In the genomic region with DNA sequence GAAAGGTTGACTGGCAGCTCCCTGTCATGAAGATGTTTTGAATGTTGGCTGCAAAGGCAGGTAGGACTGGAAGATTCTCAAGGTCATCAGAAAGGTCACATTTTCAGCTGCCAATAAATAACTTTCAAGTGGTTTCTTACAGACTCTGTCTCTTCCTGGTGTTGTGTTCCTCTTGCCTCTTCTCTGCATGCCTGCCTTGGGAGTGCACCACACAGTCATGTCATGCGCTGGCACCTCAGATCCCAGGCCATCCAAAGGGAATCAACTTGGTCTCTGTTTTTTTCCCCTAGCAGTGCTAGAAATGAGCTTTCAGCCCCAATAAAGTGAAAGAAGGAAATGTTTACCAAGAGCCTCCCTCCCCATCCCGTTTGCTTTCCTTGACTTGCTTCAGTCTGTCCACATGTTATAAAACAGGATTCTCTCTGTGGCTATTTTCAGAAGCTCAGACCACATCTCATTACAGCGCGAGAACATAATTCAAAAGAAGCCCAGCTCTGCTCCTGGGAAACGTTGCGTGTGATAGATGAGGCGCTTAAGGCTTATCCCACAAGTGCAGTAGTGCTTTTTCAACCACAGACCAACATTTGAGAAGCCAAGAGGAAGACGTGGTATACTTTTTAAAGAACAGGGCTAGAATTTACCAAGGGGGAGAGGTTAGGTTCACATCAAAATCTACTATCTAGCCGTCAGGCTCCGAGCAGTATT, we compare ENCODE assay signal across 21 cellular contexts.
DNase-seq lines count a peak whose midpoint lies in the region; ATAC-seq and TF ChIP-seq lines count a peak whose summit lies in the region.
"Had no signal": no experiment of that assay in that cellular context is flagged by ENCODE, and none has a peak within 500 bp of the region (broad histone marks: within the 10 kb centered on the region; RNA-seq: fewer than 3 reads in every experiment).

No MANE protein-coding gene starts in this region.

- no peak overlapping the region for H4K91ac ChIP-seq in mesenchymal stem cell (ENCODE audit: low read length)

- H3K18ac ChIP-seq in mesenchymal stem cell (ENCODE audit: low read depth in 1 of 2, low read length in 2 of 2): no peak overlapping the region

- H2BK15ac ChIP-seq in mesenchymal stem cell (ENCODE audit: low read depth, poor library complexity, severe bottlenecking): no peak overlapping the region

- H2BK120ac ChIP-seq in mesenchymal stem cell (ENCODE audit: low read depth, low read length): no peak overlapping the region

- H2BK5ac ChIP-seq in mesenchymal stem cell (ENCODE audit: low read depth, low read length, poor library complexity, severe bottlenecking): no peak overlapping the region

- H3K9me3 ChIP-seq in cardiac muscle cell (ENCODE audit: low read depth) (no peaks in the 10 kb centered on the region), mesenchymal stem cell (ENCODE audit: control insufficient read depth, low read length) (no peaks in the 10 kb centered on the region)
- H3K9me3 ChIP-seq: heart right ventricle, suprapubic skin had no signal

- H3K4me1 ChIP-seq in cardiac muscle cell (ENCODE audit: low read depth): peaks cover 11% of the 10 kb centered on the region
- no peaks in the 10 kb centered on the region for H3K4me1 ChIP-seq in mesenchymal stem cell (ENCODE audit: control insufficient read depth, insufficient read depth, low read depth, low read length)
- H3K4me1 ChIP-seq: suprapubic skin had no signal

- H4K8ac ChIP-seq in mesenchymal stem cell (ENCODE audit: low read length): no peak overlapping the region

- no peak for TF ChIP-seq CTCF in cardiac muscle cell (IDR thresholded peaks at IDR 0.05; ENCODE audit: low read depth, low read length)

- H3K27ac ChIP-seq in cardiac muscle cell: peak overlapping the region; percentile 69
- no peak overlapping the region for H3K27ac ChIP-seq in mesenchymal stem cell (ENCODE audit: low read length, poor library complexity, severe bottlenecking)
- H3K27ac ChIP-seq: heart right ventricle, suprapubic skin had no signal

- no peak overlapping the region for H3K4me2 ChIP-seq in mesenchymal stem cell (ENCODE audit: low read length, poor library complexity, severe bottlenecking)

- no peaks in the 10 kb centered on the region for H3K79me1 ChIP-seq in mesenchymal stem cell (replicated peaks; ENCODE audit: low read length, poor library complexity, severe bottlenecking)

- WGBS in mesenchymal stem cell: 31% methylated on average over 9 of the region's 10 CpGs

- DNase-seq in cardiac muscle cell (ENCODE audit: low read depth in 1 of 2, low spot score in 1 of 2) (peak in 1 of 2 donors; percentile 25), left cardiac atrium (no peak), RPMI7951 (ENCODE audit: low read depth) (peak; percentile 95), mesenchymal stem cell (peak; percentile 46), stromal cell of bone marrow (ENCODE audit: low read depth) (peak; percentile 24), T-helper 1 cell (no peak)
- DNase-seq in stimulated activated naive CD4-positive, alpha-beta T cell treated with Interleukin-2 at 50 U/mL for 16 hours (lab: John Stamatoyannopoulos, UW): no peak
- DNase-seq: ACHN; activated CD4-positive, alpha-beta T cell treated with anti-CD3 and anti-CD28 coated beads, Interleukin-2, amount 10 ng/mL, durations not matched to agents 7 days and 5 days; activated naive CD4-positive, alpha-beta T cell treated with anti-CD3 and anti-CD28 coated beads, Interleukin-2, amount 50 U/mL, for 16 hours; activated T-cell treated with anti-CD3 and anti-CD28 coated beads, Interleukin-2, amount 50 U/mL, for 24 hours; EL; heart right ventricle; kidney; NCI-H446; nucleus accumbens; right cardiac atrium; SIG-M5; stimulated activated CD4-positive, alpha-beta T cell treated with anti-CD3 and anti-CD28 coated beads, Interleukin-2, amount 100 ng/mL, for 24 hours had no signal

- no peak overlapping the region for H3K23ac ChIP-seq in mesenchymal stem cell (ENCODE audit: low read length in 2 of 2)

- H2AK5ac ChIP-seq in mesenchymal stem cell (ENCODE audit: low read length, severe bottlenecking): no peak overlapping the region

- ATAC-seq in left cardiac atrium (no peak), GM21390 (IDR thresholded peaks at IDR 0.05; ENCODE audit: unreplicated experiment) (no peak)
- ATAC-seq: heart right ventricle, right cardiac atrium had no signal

- intact Hi-C loops in left cardiac atrium (cut with DNase I): no loop called here

- H3K36me3 ChIP-seq in cardiac muscle cell (no peaks in the 10 kb centered on the region), mesenchymal stem cell (ENCODE audit: control insufficient read depth in 1 of 2, insufficient read depth in 2 of 2, low read depth in 1 of 2, low read length in 2 of 2) (no peaks in the 10 kb centered on the region)
- H3K36me3 ChIP-seq: heart right ventricle, suprapubic skin had no signal

- H3K27me3 ChIP-seq in cardiac muscle cell (no peaks in the 10 kb centered on the region), mesenchymal stem cell (ENCODE audit: control insufficient read depth in 1 of 2, insufficient read depth in 1 of 2, low read length in 2 of 2) (peaks cover 0 to 2% of the 10 kb centered on the region in 2 experiments)
- H3K27me3 ChIP-seq: suprapubic skin had no signal

- no peak overlapping the region for H3K14ac ChIP-seq in mesenchymal stem cell (ENCODE audit: low read length in 2 of 2)

- H3K4me3 ChIP-seq in cardiac muscle cell (no peak overlapping the region), mesenchymal stem cell (ENCODE audit: insufficient read depth in 1 of 2, low read depth in 1 of 2, low read length in 2 of 2) (no peak overlapping the region)
- H3K4me3 ChIP-seq: heart right ventricle, suprapubic skin had no signal

- H3K4ac ChIP-seq in mesenchymal stem cell (ENCODE audit: low read depth in 1 of 2, low read length in 2 of 2): no peak overlapping the region

- H3K9ac ChIP-seq in mesenchymal stem cell (ENCODE audit: low read length): no peak overlapping the region

- H2BK12ac ChIP-seq in mesenchymal stem cell (ENCODE audit: low read length in 2 of 2): no peak overlapping the region

- H2AFZ ChIP-seq in mesenchymal stem cell (ENCODE audit: low read depth, low read length): no peak overlapping the region

Comparison
In these comparisons a context has a peak if more than half of its experiments do, and no peak if none do; other contexts are left out.
1. DNase-seq: peak in RPMI7951 (single experiment), mesenchymal stem cell (single experiment) and stromal cell of bone marrow (single experiment); none in left cardiac atrium (single experiment), T-helper 1 cell (0 of 5) and stimulated activated naive CD4-positive, alpha-beta T cell treated with Interleukin-2 at 50 U/mL for 16 hours (single experiment).